Comparison of ENCODE assay signal across 1 cellular context in the genomic region with DNA sequence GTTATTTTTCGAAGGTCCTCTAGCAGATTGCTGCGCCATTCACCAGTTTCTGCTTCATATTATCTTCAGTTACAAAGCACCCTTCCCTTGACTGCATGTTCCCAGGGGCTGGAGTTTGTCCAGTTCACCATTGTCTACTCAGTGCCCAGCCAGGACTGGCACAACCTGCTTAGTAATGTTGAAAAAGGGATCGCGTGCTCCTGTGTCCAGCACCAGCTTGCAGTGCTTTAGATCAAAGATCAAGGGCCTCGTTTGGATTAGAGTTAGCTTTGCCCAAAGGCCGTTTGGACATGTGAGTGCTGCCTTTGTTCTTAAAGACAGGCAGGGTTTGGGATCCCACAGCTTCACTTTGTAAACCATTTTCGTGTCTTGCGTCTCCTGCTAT.
TF ChIP-seq lines count a peak whose summit lies in the region.

No MANE protein-coding gene starts in this region.

TF ChIP-seq in HepG2, 621 proteins besides CTCF, POLR2A, EP300 and RAD21 (continued from another document and continues in another):
- TF ChIP-seq, protein P1, sequence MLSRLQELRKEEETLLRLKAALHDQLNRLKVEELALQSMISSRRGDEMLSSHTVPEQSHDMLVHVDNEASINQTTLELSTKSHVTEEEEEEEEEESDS (CRISPR knock-in tag; IDR thresholded peaks at IDR 0.05; ENCODE audit: borderline replicate concordance) = no peak
- TF ChIP-seq HNRNPLL (IDR thresholded peaks at IDR 0.05; ENCODE audit: low read depth, low read length, poor library complexity, severe bottlenecking) (no peak), PAX8 (CRISPR knock-in tag; IDR thresholded peaks at IDR 0.05; ENCODE audit: borderline replicate concordance) (no peak), ZSCAN25 (CRISPR knock-in tag; IDR thresholded peaks at IDR 0.05) (no peak), FOXM1 (CRISPR knock-in tag; IDR thresholded peaks at IDR 0.05) (no peak), ATRX (CRISPR knock-in tag; IDR thresholded peaks at IDR 0.05; ENCODE audit: borderline replicate concordance) (no peak), ZNF557 (CRISPR knock-in tag; IDR thresholded peaks at IDR 0.05) (no peak), HNRNPL (IDR thresholded peaks at IDR 0.05; ENCODE audit: low read depth, low read length) (peak; percentile 77; the same call in 1 of the 2 replicates), ZNF564 (CRISPR knock-in tag; IDR thresholded peaks at IDR 0.05) (no peak), ZSCAN21 (CRISPR knock-in tag; IDR thresholded peaks at IDR 0.05; ENCODE audit: borderline replicate concordance) (no peak), ZNF383 (CRISPR knock-in tag; IDR thresholded peaks at IDR 0.05; ENCODE audit: borderline replicate concordance) (no peak), ZSCAN22 (CRISPR knock-in tag; IDR thresholded peaks at IDR 0.05) (no peak), HDAC6 (IDR thresholded peaks at IDR 0.05; ENCODE audit: low read depth, low read length) (no peak), ZNF660 (CRISPR knock-in tag; IDR thresholded peaks at IDR 0.05; ENCODE audit: borderline replicate concordance, low read depth) (no peak), FOXO1 (CRISPR knock-in tag; IDR thresholded peaks at IDR 0.05) (no peak), ZNF879 (CRISPR knock-in tag; IDR thresholded peaks at IDR 0.05) (no peak), NFE2L1 (CRISPR knock-in tag; IDR thresholded peaks at IDR 0.05; ENCODE audit: borderline replicate concordance) (no peak), FOXC1 (CRISPR knock-in tag; IDR thresholded peaks at IDR 0.05; ENCODE audit: borderline replicate concordance) (no peak), TOPORS (CRISPR knock-in tag; IDR thresholded peaks at IDR 0.05) (no peak), KLF11 (CRISPR knock-in tag; IDR thresholded peaks at IDR 0.05) (no peak), YY1 (IDR thresholded peaks at IDR 0.05; ENCODE audit: insufficient read depth, insufficient replicate concordance, low read depth, low read length) (no peak), HDAC1 (CRISPR knock-in tag; IDR thresholded peaks at IDR 0.05) (no peak), NKX3-1 (CRISPR knock-in tag; IDR thresholded peaks at IDR 0.05) (no peak), JDP2 (CRISPR knock-in tag; IDR thresholded peaks at IDR 0.05; ENCODE audit: borderline replicate concordance) (no peak), TBP (CRISPR knock-in tag; IDR thresholded peaks at IDR 0.05) (no peak)
- TF ChIP-seq, protein P2, sequence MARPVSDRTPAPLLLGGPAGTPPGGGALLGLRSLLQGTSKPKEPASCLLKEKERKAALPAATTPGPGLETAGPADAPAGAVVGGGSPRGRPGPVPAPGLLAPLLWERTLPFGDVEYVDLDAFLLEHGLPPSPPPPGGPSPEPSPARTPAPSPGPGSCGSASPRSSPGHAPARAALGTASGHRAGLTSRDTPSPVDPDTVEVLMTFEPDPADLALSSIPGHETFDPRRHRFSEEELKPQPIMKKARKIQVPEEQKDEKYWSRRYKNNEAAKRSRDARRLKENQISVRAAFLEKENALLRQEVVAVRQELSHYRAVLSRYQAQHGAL (CRISPR knock-in tag; IDR thresholded peaks at IDR 0.05; ENCODE audit: not compliant biosample characterization) = no peak
- TF ChIP-seq, protein P3, sequence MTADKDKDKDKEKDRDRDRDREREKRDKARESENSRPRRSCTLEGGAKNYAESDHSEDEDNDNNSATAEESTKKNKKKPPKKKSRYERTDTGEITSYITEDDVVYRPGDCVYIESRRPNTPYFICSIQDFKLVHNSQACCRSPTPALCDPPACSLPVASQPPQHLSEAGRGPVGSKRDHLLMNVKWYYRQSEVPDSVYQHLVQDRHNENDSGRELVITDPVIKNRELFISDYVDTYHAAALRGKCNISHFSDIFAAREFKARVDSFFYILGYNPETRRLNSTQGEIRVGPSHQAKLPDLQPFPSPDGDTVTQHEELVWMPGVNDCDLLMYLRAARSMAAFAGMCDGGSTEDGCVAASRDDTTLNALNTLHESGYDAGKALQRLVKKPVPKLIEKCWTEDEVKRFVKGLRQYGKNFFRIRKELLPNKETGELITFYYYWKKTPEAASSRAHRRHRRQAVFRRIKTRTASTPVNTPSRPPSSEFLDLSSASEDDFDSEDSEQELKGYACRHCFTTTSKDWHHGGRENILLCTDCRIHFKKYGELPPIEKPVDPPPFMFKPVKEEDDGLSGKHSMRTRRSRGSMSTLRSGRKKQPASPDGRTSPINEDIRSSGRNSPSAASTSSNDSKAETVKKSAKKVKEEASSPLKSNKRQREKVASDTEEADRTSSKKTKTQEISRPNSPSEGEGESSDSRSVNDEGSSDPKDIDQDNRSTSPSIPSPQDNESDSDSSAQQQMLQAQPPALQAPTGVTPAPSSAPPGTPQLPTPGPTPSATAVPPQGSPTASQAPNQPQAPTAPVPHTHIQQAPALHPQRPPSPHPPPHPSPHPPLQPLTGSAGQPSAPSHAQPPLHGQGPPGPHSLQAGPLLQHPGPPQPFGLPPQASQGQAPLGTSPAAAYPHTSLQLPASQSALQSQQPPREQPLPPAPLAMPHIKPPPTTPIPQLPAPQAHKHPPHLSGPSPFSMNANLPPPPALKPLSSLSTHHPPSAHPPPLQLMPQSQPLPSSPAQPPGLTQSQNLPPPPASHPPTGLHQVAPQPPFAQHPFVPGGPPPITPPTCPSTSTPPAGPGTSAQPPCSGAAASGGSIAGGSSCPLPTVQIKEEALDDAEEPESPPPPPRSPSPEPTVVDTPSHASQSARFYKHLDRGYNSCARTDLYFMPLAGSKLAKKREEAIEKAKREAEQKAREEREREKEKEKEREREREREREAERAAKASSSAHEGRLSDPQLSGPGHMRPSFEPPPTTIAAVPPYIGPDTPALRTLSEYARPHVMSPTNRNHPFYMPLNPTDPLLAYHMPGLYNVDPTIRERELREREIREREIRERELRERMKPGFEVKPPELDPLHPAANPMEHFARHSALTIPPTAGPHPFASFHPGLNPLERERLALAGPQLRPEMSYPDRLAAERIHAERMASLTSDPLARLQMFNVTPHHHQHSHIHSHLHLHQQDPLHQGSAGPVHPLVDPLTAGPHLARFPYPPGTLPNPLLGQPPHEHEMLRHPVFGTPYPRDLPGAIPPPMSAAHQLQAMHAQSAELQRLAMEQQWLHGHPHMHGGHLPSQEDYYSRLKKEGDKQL (CRISPR knock-in tag; IDR thresholded peaks at IDR 0.05; ENCODE audit: low read depth) = no peak
- TF ChIP-seq, protein P4, sequence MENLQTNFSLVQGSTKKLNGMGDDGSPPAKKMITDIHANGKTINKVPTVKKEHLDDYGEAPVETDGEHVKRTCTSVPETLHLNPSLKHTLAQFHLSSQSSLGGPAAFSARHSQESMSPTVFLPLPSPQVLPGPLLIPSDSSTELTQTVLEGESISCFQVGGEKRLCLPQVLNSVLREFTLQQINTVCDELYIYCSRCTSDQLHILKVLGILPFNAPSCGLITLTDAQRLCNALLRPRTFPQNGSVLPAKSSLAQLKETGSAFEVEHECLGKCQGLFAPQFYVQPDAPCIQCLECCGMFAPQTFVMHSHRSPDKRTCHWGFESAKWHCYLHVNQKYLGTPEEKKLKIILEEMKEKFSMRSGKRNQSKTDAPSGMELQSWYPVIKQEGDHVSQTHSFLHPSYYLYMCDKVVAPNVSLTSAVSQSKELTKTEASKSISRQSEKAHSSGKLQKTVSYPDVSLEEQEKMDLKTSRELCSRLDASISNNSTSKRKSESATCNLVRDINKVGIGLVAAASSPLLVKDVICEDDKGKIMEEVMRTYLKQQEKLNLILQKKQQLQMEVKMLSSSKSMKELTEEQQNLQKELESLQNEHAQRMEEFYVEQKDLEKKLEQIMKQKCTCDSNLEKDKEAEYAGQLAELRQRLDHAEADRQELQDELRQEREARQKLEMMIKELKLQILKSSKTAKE (CRISPR knock-in tag; IDR thresholded peaks at IDR 0.05; ENCODE audit: borderline replicate concordance) = no peak
- TF ChIP-seq, protein P5, sequence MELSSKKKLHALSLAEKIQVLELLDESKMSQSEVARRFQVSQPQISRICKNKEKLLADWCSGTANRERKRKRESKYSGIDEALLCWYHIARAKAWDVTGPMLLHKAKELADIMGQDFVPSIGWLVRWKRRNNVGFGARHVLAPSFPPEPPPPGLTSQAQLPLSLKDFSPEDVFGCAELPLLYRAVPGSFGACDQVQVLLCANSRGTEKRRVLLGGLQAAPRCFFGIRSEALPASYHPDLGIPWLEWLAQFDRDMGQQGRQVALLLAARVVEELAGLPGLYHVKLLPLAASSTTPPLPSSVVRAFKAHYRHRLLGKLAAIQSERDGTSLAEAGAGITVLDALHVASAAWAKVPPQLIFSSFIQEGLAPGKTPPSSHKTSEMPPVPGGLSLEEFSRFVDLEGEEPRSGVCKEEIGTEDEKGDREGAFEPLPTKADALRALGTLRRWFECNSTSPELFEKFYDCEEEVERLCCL (CRISPR knock-in tag; IDR thresholded peaks at IDR 0.05; ENCODE audit: borderline replicate concordance) = no peak
- TF ChIP-seq, protein P6, sequence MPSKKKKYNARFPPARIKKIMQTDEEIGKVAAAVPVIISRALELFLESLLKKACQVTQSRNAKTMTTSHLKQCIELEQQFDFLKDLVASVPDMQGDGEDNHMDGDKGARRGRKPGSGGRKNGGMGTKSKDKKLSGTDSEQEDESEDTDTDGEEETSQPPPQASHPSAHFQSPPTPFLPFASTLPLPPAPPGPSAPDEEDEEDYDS (CRISPR knock-in tag; IDR thresholded peaks at IDR 0.05) = no peak
- TF ChIP-seq, protein P7, sequence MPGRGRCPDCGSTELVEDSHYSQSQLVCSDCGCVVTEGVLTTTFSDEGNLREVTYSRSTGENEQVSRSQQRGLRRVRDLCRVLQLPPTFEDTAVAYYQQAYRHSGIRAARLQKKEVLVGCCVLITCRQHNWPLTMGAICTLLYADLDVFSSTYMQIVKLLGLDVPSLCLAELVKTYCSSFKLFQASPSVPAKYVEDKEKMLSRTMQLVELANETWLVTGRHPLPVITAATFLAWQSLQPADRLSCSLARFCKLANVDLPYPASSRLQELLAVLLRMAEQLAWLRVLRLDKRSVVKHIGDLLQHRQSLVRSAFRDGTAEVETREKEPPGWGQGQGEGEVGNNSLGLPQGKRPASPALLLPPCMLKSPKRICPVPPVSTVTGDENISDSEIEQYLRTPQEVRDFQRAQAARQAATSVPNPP (CRISPR knock-in tag; IDR thresholded peaks at IDR 0.05) = no peak
- TF ChIP-seq, protein P8, sequence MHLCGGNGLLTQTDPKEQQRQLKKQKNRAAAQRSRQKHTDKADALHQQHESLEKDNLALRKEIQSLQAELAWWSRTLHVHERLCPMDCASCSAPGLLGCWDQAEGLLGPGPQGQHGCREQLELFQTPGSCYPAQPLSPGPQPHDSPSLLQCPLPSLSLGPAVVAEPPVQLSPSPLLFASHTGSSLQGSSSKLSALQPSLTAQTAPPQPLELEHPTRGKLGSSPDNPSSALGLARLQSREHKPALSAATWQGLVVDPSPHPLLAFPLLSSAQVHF (CRISPR knock-in tag; IDR thresholded peaks at IDR 0.05) = 0 out of 2 replicates have a peak, but pooled peaks have one; percentile 4
- TF ChIP-seq, protein P9, sequence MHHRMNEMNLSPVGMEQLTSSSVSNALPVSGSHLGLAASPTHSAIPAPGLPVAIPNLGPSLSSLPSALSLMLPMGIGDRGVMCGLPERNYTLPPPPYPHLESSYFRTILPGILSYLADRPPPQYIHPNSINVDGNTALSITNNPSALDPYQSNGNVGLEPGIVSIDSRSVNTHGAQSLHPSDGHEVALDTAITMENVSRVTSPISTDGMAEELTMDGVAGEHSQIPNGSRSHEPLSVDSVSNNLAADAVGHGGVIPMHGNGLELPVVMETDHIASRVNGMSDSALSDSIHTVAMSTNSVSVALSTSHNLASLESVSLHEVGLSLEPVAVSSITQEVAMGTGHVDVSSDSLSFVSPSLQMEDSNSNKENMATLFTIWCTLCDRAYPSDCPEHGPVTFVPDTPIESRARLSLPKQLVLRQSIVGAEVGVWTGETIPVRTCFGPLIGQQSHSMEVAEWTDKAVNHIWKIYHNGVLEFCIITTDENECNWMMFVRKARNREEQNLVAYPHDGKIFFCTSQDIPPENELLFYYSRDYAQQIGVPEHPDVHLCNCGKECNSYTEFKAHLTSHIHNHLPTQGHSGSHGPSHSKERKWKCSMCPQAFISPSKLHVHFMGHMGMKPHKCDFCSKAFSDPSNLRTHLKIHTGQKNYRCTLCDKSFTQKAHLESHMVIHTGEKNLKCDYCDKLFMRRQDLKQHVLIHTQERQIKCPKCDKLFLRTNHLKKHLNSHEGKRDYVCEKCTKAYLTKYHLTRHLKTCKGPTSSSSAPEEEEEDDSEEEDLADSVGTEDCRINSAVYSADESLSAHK (CRISPR knock-in tag; IDR thresholded peaks at IDR 0.05; ENCODE audit: borderline replicate concordance) = no peak
- TF ChIP-seq, protein P10, sequence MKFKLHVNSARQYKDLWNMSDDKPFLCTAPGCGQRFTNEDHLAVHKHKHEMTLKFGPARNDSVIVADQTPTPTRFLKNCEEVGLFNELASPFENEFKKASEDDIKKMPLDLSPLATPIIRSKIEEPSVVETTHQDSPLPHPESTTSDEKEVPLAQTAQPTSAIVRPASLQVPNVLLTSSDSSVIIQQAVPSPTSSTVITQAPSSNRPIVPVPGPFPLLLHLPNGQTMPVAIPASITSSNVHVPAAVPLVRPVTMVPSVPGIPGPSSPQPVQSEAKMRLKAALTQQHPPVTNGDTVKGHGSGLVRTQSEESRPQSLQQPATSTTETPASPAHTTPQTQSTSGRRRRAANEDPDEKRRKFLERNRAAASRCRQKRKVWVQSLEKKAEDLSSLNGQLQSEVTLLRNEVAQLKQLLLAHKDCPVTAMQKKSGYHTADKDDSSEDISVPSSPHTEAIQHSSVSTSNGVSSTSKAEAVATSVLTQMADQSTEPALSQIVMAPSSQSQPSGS (CRISPR knock-in tag; IDR thresholded peaks at IDR 0.05) = no peak
- TF ChIP-seq, protein P11, sequence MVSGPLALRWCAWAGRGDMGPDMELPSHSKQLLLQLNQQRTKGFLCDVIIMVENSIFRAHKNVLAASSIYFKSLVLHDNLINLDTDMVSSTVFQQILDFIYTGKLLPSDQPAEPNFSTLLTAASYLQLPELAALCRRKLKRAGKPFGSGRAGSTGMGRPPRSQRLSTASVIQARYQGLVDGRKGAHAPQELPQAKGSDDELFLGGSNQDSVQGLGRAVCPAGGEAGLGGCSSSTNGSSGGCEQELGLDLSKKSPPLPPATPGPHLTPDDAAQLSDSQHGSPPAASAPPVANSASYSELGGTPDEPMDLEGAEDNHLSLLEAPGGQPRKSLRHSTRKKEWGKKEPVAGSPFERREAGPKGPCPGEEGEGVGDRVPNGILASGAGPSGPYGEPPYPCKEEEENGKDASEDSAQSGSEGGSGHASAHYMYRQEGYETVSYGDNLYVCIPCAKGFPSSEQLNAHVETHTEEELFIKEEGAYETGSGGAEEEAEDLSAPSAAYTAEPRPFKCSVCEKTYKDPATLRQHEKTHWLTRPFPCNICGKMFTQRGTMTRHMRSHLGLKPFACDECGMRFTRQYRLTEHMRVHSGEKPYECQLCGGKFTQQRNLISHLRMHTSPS (CRISPR knock-in tag; IDR thresholded peaks at IDR 0.05; ENCODE audit: low read depth) = peak; percentile 90
